ENCODE assay signal across 1 cellular context in the genomic region with DNA sequence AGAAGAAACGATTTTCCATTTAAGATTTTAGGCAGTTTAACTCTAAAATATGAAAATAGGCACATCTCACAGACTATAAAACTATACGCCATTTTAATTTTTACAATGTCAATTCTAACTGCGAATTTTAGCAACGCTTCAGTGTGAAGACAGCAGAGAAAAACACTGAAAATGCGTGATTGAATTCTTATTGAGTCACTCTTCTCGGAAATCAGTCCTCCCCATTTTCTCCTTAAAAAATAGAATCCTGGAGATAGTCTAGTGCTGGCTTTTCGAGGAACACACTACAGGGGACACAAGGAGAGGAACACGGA.
TF ChIP-seq lines count a peak whose summit lies in the region.

No MANE protein-coding gene starts in this region.

TF ChIP-seq in HepG2, 621 proteins besides CTCF, POLR2A, EP300 and RAD21 (continued from another document):
- TF ChIP-seq, protein P1, sequence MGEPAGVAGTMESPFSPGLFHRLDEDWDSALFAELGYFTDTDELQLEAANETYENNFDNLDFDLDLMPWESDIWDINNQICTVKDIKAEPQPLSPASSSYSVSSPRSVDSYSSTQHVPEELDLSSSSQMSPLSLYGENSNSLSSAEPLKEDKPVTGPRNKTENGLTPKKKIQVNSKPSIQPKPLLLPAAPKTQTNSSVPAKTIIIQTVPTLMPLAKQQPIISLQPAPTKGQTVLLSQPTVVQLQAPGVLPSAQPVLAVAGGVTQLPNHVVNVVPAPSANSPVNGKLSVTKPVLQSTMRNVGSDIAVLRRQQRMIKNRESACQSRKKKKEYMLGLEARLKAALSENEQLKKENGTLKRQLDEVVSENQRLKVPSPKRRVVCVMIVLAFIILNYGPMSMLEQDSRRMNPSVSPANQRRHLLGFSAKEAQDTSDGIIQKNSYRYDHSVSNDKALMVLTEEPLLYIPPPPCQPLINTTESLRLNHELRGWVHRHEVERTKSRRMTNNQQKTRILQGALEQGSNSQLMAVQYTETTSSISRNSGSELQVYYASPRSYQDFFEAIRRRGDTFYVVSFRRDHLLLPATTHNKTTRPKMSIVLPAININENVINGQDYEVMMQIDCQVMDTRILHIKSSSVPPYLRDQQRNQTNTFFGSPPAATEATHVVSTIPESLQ (CRISPR knock-in tag; conservative IDR thresholded peaks at IDR 0.05) = no peak
- no peak for TF ChIP-seq DPF2 (CRISPR knock-in tag; IDR thresholded peaks at IDR 0.05; ENCODE audit: borderline replicate concordance, low read depth)
